8 cellular contexts compared by ENCODE assay signal in genomic region chr1:77825356-77825709, GRCh38. TPM values are rescaled to one million over a fixed set of nuclear protein-coding genes. Genes with fewer than 3 reads are reported as not detected.
DNase-seq lines count a peak whose midpoint lies in the region; ATAC-seq and TF ChIP-seq lines count a peak whose summit lies in the region.

No MANE protein-coding gene starts in this region.

- CTCF ChIA-PET in activated CD8-positive, alpha-beta T cell treated with anti-CD3 and anti-CD28 coated beads for 36 hours (lab: Charles Lee): interaction anchor here (0.7 to 1.8 kb wide), 4 partner anchors 10 to 289 kb away, joined by 3 to 8 read pairs (median 4); no protein-coding TSS in a partner anchor

- peaks cover 5% of the 10 kb centered on the region for H3K4me1 Mint-ChIP-seq in activated CD8-positive, alpha-beta T cell treated with anti-CD3 and anti-CD28 coated beads for 36 hours (ENCODE audit: low read depth)

- intact Hi-C loops in activated CD8-positive, alpha-beta T cell treated with anti-CD3 and anti-CD28 coated beads for 36 hours (cut with micrococcal nuclease): no loop called here

- TF ChIP-seq CTCF in activated CD8-positive, alpha-beta T cell treated with anti-CD3 and anti-CD28 coated beads for 36 hours (IDR thresholded peaks at IDR 0.05): peak; percentile 25

- no peaks in the 10 kb centered on the region for H3K9me3 Mint-ChIP-seq in activated CD8-positive, alpha-beta T cell treated with anti-CD3 and anti-CD28 coated beads for 36 hours

- no peak overlapping the region for H3K27ac Mint-ChIP-seq in activated CD8-positive, alpha-beta T cell treated with anti-CD3 and anti-CD28 coated beads for 36 hours

- ATAC-seq in GM21447 (IDR thresholded peaks at IDR 0.05; ENCODE audit: unreplicated experiment): peak; percentile 70
- peak; percentile 61 for ATAC-seq in activated CD8-positive, alpha-beta T cell treated with anti-CD3 and anti-CD28 coated beads for 36 hours

- DNase-seq in DMS 273 treated with DMSO at 0.1 percent for 48 hours (lab: John Stamatoyannopoulos, UW) (peak; percentile 2), NCI-H1417 treated with DMSO at 0.1 percent for 48 hours (lab: John Stamatoyannopoulos, UW) (peak; percentile 5), iris pigment epithelial cell (ENCODE audit: low read depth) (peak; percentile 97), NCI-H1436 treated with DMSO at 0.1 percent for 48 hours (lab: John Stamatoyannopoulos, UW) (no peak)
- peak; percentile 16 for DNase-seq in activated CD8-positive, alpha-beta T cell treated with anti-CD3 and anti-CD28 coated beads for 36 hours
- DNase-seq in activated effector memory CD4-positive, alpha-beta T cell treated with Interleukin-2 at 50 U/mL for 16 hours: no peak
- DNase-seq in activated naive CD4-positive, alpha-beta T cell (lab: John Stamatoyannopoulos, UW): no peak

- POLR2A ChIA-PET in activated CD8-positive, alpha-beta T cell treated with anti-CD3 and anti-CD28 coated beads for 36 hours (lab: Charles Lee): interaction anchor here (0.5 to 0.6 kb wide), 2 partner anchors 24 to 152 kb away, joined by 3 read pairs; no protein-coding TSS in a partner anchor

- H3K27me3 Mint-ChIP-seq in activated CD8-positive, alpha-beta T cell treated with anti-CD3 and anti-CD28 coated beads for 36 hours: no peaks in the 10 kb centered on the region

- H3K36me3 Mint-ChIP-seq in activated CD8-positive, alpha-beta T cell treated with anti-CD3 and anti-CD28 coated beads for 36 hours (ENCODE audit: low read depth): peaks cover 7% of the 10 kb centered on the region

- no peak overlapping the region for H3K4me3 Mint-ChIP-seq in activated CD8-positive, alpha-beta T cell treated with anti-CD3 and anti-CD28 coated beads for 36 hours

RNA-seq across cellular contexts. Expression of gene MIGA1, which starts 45.9 kb away (rescaled TPM):
- total RNA-seq in activated CD8-positive, alpha-beta T cell treated with anti-CD3 and anti-CD28 coated beads for 36 hours: 1 to 10 TPM; 8.5 to 9.7 TPM

Comparison
In these comparisons a context has a peak if more than half of its experiments do, and no peak if none do; other contexts are left out.
1. DNase-seq: peak in DMS 273 treated with DMSO at 0.1 percent for 48 hours (single experiment), NCI-H1417 treated with DMSO at 0.1 percent for 48 hours (single experiment), activated CD8-positive, alpha-beta T cell treated with anti-CD3 and anti-CD28 coated beads for 36 hours (single experiment) and iris pigment epithelial cell (single experiment); none in NCI-H1436 treated with DMSO at 0.1 percent for 48 hours (single experiment), activated effector memory CD4-positive, alpha-beta T cell treated with Interleukin-2 at 50 U/mL for 16 hours (single experiment) and activated naive CD4-positive, alpha-beta T cell (0 of 4).